In the genomic region with DNA sequence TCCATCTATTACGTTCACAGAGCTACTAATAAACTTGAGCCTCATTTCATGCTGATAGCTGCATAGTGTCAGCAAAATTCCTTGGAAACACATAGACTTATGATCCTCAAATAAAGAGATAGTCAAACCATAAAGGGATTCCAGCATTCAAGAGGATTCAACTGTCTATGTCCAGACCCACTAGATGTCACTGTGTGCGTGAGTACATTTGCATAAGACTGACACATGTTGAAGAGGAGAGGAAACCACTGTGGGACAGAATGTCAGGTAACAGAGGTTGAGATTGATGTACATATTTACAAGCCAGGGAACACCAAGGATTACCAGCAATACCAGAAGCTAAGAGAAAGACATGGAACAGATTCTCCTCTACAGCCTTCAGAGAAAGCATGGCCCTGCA, we compare ENCODE assay signal across 15 cellular contexts.
DNase-seq lines count a peak whose midpoint lies in the region; ATAC-seq, FAIRE-seq and TF ChIP-seq lines count a peak whose summit lies in the region.
"Had no signal": no experiment of that assay in that cellular context is flagged by ENCODE, and none has a peak within 500 bp of the region (broad histone marks: within the 10 kb centered on the region; RNA-seq: fewer than 3 reads in every experiment).

No MANE protein-coding gene starts in this region.

- TF ChIP-seq POLR2A in HepG2 (IDR thresholded peaks at IDR 0.05; ENCODE audit: insufficient read depth in 1 of 2, low read depth in 2 of 2, low read length in 2 of 2): no peak
- no peak for TF ChIP-seq POLR2A in right lobe of liver (IDR thresholded peaks at IDR 0.05)

- no peaks in the 10 kb centered on the region for H3K36me3 ChIP-seq in HepG2 (replicated peaks in 1 of 2; ENCODE audit: control insufficient read depth in 1 of 2, insufficient read depth in 2 of 2, low read length in 2 of 2)
- H3K36me3 ChIP-seq in right lobe of liver: no peaks in the 10 kb centered on the region
- H3K36me3 ChIP-seq: upper lobe of right lung had no signal

- no peak overlapping the region for H3K9ac ChIP-seq in HepG2 (ENCODE audit: insufficient read depth, low read depth, low read length)

- peaks cover 67% of the 10 kb centered on the region for H3K4me1 Mint-ChIP-seq in chondrocyte (ENCODE audit: low read depth)
- H3K4me1 Mint-ChIP-seq: activated B cell treated with CpG ODN at 0.5 μM for 24 hours, memory B cell had no signal

- ATAC-seq in HepG2 (no peak), right lobe of liver (no peak), HG02885 (IDR thresholded peaks at IDR 0.05; ENCODE audit: poor library complexity, unreplicated experiment) (no peak)
- ATAC-seq: activated T-cell treated with anti-CD3 and anti-CD28 coated beads, Interleukin-2, amount 50 U/mL, for 4 hours; upper lobe of right lung had no signal

- no peaks in the 10 kb centered on the region for H3K27me3 Mint-ChIP-seq in chondrocyte (ENCODE audit: low read depth)
- H3K27me3 Mint-ChIP-seq: activated B cell treated with CpG ODN at 0.5 μM for 24 hours, memory B cell had no signal

- H3K27ac ChIP-seq in HepG2 (ENCODE audit: extremely low read length, insufficient read depth, low read length) (no peak overlapping the region), right lobe of liver (no peak overlapping the region)
- H3K27ac ChIP-seq: upper lobe of right lung had no signal

- DNase-seq in HepG2 (ENCODE audit: low spot score) (no peak), right lobe of liver (no peak), M059J (ENCODE audit: low read depth) (peak; percentile 60), chondrocyte (ENCODE audit: low spot score) (no peak), HUDEP-2 (lab: John Stamatoyannopoulos, UW; ENCODE audit: unreplicated experiment in 76 of 76) (no peak), NCI-H82 treated with DMSO at 0.1 percent for 48 hours (lab: John Stamatoyannopoulos, UW; ENCODE audit: unreplicated experiment) (no peak), NCI-H187 (lab: John Stamatoyannopoulos, UW) (no peak)
- DNase-seq: activated B cell treated with CpG ODN at 0.5 μM for 24 hours; activated T-cell treated with anti-CD3 and anti-CD28 coated beads, Interleukin-2, amount 50 U/mL, for 4 hours; amygdala; DND-41; hypothalamus; upper lobe of right lung had no signal

- no peak overlapping the region for H2AFZ ChIP-seq in HepG2 (ENCODE audit: low read length)

- POLR2A ChIA-PET in HepG2 (lab: Yijun Ruan, JAX): no interaction called here

- H3K36me3 Mint-ChIP-seq in chondrocyte (ENCODE audit: low read depth): peaks cover 4% of the 10 kb centered on the region
- H3K36me3 Mint-ChIP-seq: memory B cell had no signal

- CTCF ChIA-PET in HepG2 (lab: Yijun Ruan, JAX; ENCODE audit: low intra/inter-chr PET ratio, low total read pairs): no interaction called here

- no peak for TF ChIP-seq EP300 in HepG2 (IDR thresholded peaks at IDR 0.05; ENCODE audit: low read depth in 2 of 2, low read length in 2 of 2)
- TF ChIP-seq EP300 in HepG2 (CRISPR knock-in tag; IDR thresholded peaks at IDR 0.05; ENCODE audit: borderline replicate concordance): no peak

- H3K4me3 ChIP-seq in HepG2 (replicated peaks in 1 of 3; ENCODE audit: insufficient read depth in 1 of 3, low read depth in 2 of 3, low read length in 3 of 3) (no peak overlapping the region), right lobe of liver (no peak overlapping the region)
- H3K4me3 ChIP-seq: upper lobe of right lung had no signal

- no peak for TF ChIP-seq RAD21 in HepG2 (CRISPR knock-in tag; IDR thresholded peaks at IDR 0.05)

- BruUV-seq in HepG2 (replicated peaks; lab: Mats Ljungman, UMichigan): no TSS peak

- 0% methylated on average over 2 of the region's 2 CpGs for WGBS in HepG2 (ENCODE audit: low lambda C conversion rate)
- 21% methylated on average over 2 of the region's 2 CpGs for WGBS in right lobe of liver (ENCODE audit: insufficient coverage, low coverage, low lambda C conversion rate, missing lambda C conversion rate)

- no peaks in the 10 kb centered on the region for H3K27me3 ChIP-seq in HepG2 (ENCODE audit: control insufficient read depth in 1 of 2, insufficient read depth in 2 of 2, low read length in 2 of 2)
- no peaks in the 10 kb centered on the region for H3K27me3 ChIP-seq in right lobe of liver
- H3K27me3 ChIP-seq: upper lobe of right lung had no signal

- H3K9me3 ChIP-seq in HepG2 (ENCODE audit: low read length) (no peaks in the 10 kb centered on the region), right lobe of liver (no peaks in the 10 kb centered on the region)
- H3K9me3 ChIP-seq: upper lobe of right lung had no signal

- TF ChIP-seq CTCF in HepG2 (CRISPR knock-in tag; IDR thresholded peaks at IDR 0.05) (no peak), right lobe of liver (IDR thresholded peaks at IDR 0.05) (no peak), chondrocyte (IDR thresholded peaks at IDR 0.05) (peak; percentile 52)

- no peaks in the 10 kb centered on the region for H3K4me1 ChIP-seq in HepG2 (ENCODE audit: insufficient read depth, low read length)
- no peaks in the 10 kb centered on the region for H3K4me1 ChIP-seq in right lobe of liver
- H3K4me1 ChIP-seq: upper lobe of right lung had no signal

- intact Hi-C loops in HepG2 (cut with micrococcal nuclease; ENCODE audit: unreplicated experiment) (no loop called here), right lobe of liver (cut with DNase I) (no loop called here)

- in situ Hi-C loops in HepG2 (cut with HindIII; ENCODE audit: extremely low pct_ligation_motif_present, low pct_unique_long_range_greater_than_20kb): no loop called here

- no peak for FAIRE-seq in HepG2 (lab: Jason Lieb, UNC)

- H3K4me3 Mint-ChIP-seq in chondrocyte (ENCODE audit: unreplicated experiment): no peak overlapping the region
- H3K4me3 Mint-ChIP-seq: activated B cell treated with CpG ODN at 0.5 μM for 24 hours; activated T-cell treated with anti-CD3 and anti-CD28 coated beads, Interleukin-2, amount 50 U/mL, for 4 hours; memory B cell had no signal

- peaks cover 10% of the 10 kb centered on the region for H3K9me3 Mint-ChIP-seq in chondrocyte (ENCODE audit: low read depth)
- H3K9me3 Mint-ChIP-seq: activated B cell treated with CpG ODN at 0.5 μM for 24 hours, memory B cell had no signal

- H4K20me1 ChIP-seq in HepG2 (ENCODE audit: insufficient read depth, low read length): no peaks in the 10 kb centered on the region

- peak overlapping the region; percentile 64 for H3K27ac Mint-ChIP-seq in chondrocyte (ENCODE audit: unreplicated experiment)
- H3K27ac Mint-ChIP-seq: activated B cell treated with CpG ODN at 0.5 μM for 24 hours, memory B cell had no signal

- H3K79me2 ChIP-seq in HepG2 (ENCODE audit: insufficient read depth, low read length): no peaks in the 10 kb centered on the region

- no peak overlapping the region for H3K4me2 ChIP-seq in HepG2 (ENCODE audit: low read depth, low read length)

TF ChIP-seq in HepG2, 621 proteins besides CTCF, POLR2A, EP300 and RAD21:
- TF ChIP-seq NFYC (CRISPR knock-in tag; IDR thresholded peaks at IDR 0.05) (no peak), TBX2 (CRISPR knock-in tag; IDR thresholded peaks at IDR 0.05; ENCODE audit: borderline replicate concordance) (no peak), ZKSCAN5 (CRISPR knock-in tag; IDR thresholded peaks at IDR 0.05) (no peak), ZNF644 (CRISPR knock-in tag; IDR thresholded peaks at IDR 0.05; ENCODE audit: low read depth) (no peak), STAG1 (CRISPR knock-in tag; IDR thresholded peaks at IDR 0.05) (peak; percentile 18; the same call in 1 of the 2 replicates)
- TF ChIP-seq, protein P1, sequence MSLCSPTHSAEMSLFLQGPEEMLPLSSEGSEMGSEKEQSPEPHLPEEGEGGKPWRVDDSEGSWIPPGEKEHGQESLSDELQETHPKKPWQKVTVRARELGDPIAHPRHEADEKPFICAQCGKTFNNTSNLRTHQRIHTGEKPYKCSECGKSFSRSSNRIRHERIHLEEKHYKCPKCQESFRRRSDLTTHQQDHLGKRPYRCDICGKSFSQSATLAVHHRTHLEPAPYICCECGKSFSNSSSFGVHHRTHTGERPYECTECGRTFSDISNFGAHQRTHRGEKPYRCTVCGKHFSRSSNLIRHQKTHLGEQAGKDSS (CRISPR knock-in tag; IDR thresholded peaks at IDR 0.05; ENCODE audit: borderline replicate concordance, low read depth): no peak
